Comparison of ENCODE assay signal across 9 cellular contexts in genomic region chr2:138787053-138787666, GRCh38. TPM values are rescaled to one million over a fixed set of nuclear protein-coding genes. Genes with fewer than 3 reads are reported as not detected.
DNase-seq lines count a peak whose midpoint lies in the region; ATAC-seq and TF ChIP-seq lines count a peak whose summit lies in the region.
"Had no signal": no experiment of that assay in that cellular context is flagged by ENCODE, and none has a peak within 500 bp of the region (broad histone marks: within the 10 kb centered on the region; RNA-seq: fewer than 3 reads in every experiment).

No MANE protein-coding gene starts in this region.

- dilution Hi-C loops in mammary epithelial cell (cut with HindIII; ENCODE audit: low sequenced_read_pairs): loop anchor here (25.0 kb wide), 1 partner anchor 875 kb away; no protein-coding TSS in a partner anchor

- CTCF ChIA-PET in mammary epithelial cell (lab: Charles Lee; ENCODE audit: low non-redundant PET): interaction anchor here (0.5 to 1.0 kb wide), 6 partner anchors 40 to 921 kb away, joined by 3 to 6 read pairs (median 4); no protein-coding TSS in a partner anchor

- H2AFZ ChIP-seq in mammary epithelial cell (ENCODE audit: low read depth, low read length): no peak overlapping the region

- in situ Hi-C loops in mammary epithelial cell (cut with MboI; ENCODE audit: low sequenced_read_pairs in 2 of 2): loop anchor here (10.0 to 25.0 kb wide), 4 partner anchors 400 to 872 kb away; no protein-coding TSS in a partner anchor

- H3K27me3 Mint-ChIP-seq in mesothelial cell of epicardium (ENCODE audit: low read depth): peaks cover 28% of the 10 kb centered on the region

- peak; percentile 76 to 87 for TF ChIP-seq CTCF in mammary epithelial cell (conservative IDR thresholded peaks at IDR 0.05 in 1 of 2, IDR thresholded peaks at IDR 0.05 in 1 of 2; ENCODE audit: extremely low read depth in 1 of 2, insufficient read depth in 1 of 2, low read depth in 1 of 2, low read length in 2 of 2)
- peak; percentile 77 for TF ChIP-seq CTCF in mesothelial cell of epicardium (IDR thresholded peaks at IDR 0.05; ENCODE audit: unreplicated experiment)

- H3K36me3 Mint-ChIP-seq in mesothelial cell of epicardium: peaks cover 3% of the 10 kb centered on the region

- H3K4me1 ChIP-seq in mammary epithelial cell (ENCODE audit: insufficient read depth, low read length): no peaks in the 10 kb centered on the region
- H3K4me1 ChIP-seq: SJCRH30 had no signal

- no peak overlapping the region for H3K27ac ChIP-seq in mammary epithelial cell (ENCODE audit: insufficient read depth, low read depth, low read length)
- H3K27ac ChIP-seq: SJCRH30 had no signal

- H3K9ac ChIP-seq in mammary epithelial cell (ENCODE audit: insufficient read depth, low read length): no peak overlapping the region

- H3K4me3 Mint-ChIP-seq in mesothelial cell of epicardium: no peak overlapping the region

- 0% methylated on average over 2 of the region's 2 CpGs for WGBS in mammary epithelial cell (ENCODE audit: low coverage, missing lambda C conversion rate)

- H3K27ac Mint-ChIP-seq in mesothelial cell of epicardium: no peak overlapping the region

- H3K9me3 ChIP-seq in mammary epithelial cell (replicated peaks; ENCODE audit: insufficient read depth, low read length): no peaks in the 10 kb centered on the region
- H3K9me3 ChIP-seq: SJCRH30 had no signal

- no peaks in the 10 kb centered on the region for H3K27me3 ChIP-seq in mammary epithelial cell (ENCODE audit: insufficient read depth, low read length)
- H3K27me3 ChIP-seq: SJCRH30 had no signal

- ATAC-seq in GM21390 (IDR thresholded peaks at IDR 0.05; ENCODE audit: unreplicated experiment): peak; percentile 66
- ATAC-seq in HG03045 (IDR thresholded peaks at IDR 0.05; ENCODE audit: unreplicated experiment): no peak
- no peak for ATAC-seq in activated CD4-positive, CD25-positive, alpha-beta regulatory T cell treated with anti-CD3 and anti-CD28 coated beads, Interleukin-2, amount 50 U/mL, for 24 hours
- no peak for ATAC-seq in HG03457 (IDR thresholded peaks at IDR 0.05; ENCODE audit: unreplicated experiment)

- H3K4me1 Mint-ChIP-seq in mesothelial cell of epicardium: peaks cover 4% of the 10 kb centered on the region

- H3K4me3 ChIP-seq in mammary epithelial cell (replicated peaks in 1 of 3; ENCODE audit: insufficient read depth in 1 of 3, low read depth in 2 of 3, low read length in 3 of 3): no peak overlapping the region
- H3K4me3 ChIP-seq: SJCRH30 had no signal

- intact Hi-C loops in mammary epithelial cell (cut with micrococcal nuclease): loop anchor here (1.0 to 10.0 kb wide), 7 partner anchors 59 to 876 kb away; partner anchors contain the start of gene SPOPL

- no peak overlapping the region for H3K4me2 ChIP-seq in mammary epithelial cell (ENCODE audit: insufficient read depth, low read depth, low read length)

- peaks cover 16% of the 10 kb centered on the region for H3K9me3 Mint-ChIP-seq in mesothelial cell of epicardium

- DNase-seq in COLO829 (ENCODE audit: low spot score) (peak; percentile 10), NCI-H2171 (lab: John Stamatoyannopoulos, UW) (peak; percentile 42), mammary epithelial cell (peak; percentile 29), mesothelial cell of epicardium (ENCODE audit: low spot score in 2 of 2, unreplicated experiment in 2 of 2) (no peak)

- no peaks in the 10 kb centered on the region for H3K79me2 ChIP-seq in mammary epithelial cell (ENCODE audit: insufficient read depth, low read length)

- H4K20me1 ChIP-seq in mammary epithelial cell (ENCODE audit: insufficient read depth, low read length): no peaks in the 10 kb centered on the region

- no TSS peak for BruUV-seq in mammary epithelial cell (replicated peaks; lab: Mats Ljungman, UMichigan)

- no peaks in the 10 kb centered on the region for H3K36me3 ChIP-seq in mammary epithelial cell (ENCODE audit: insufficient read depth, low read length)
- H3K36me3 ChIP-seq: SJCRH30 had no signal

RNA-seq across cellular contexts. Expression of gene NXPH2, which starts 7.0 kb away (rescaled TPM):
- total RNA-seq in mammary epithelial cell (not detected), mesothelial cell of epicardium (4.6 to 6.1 TPM (median 4.8 TPM) in 3 replicates)
- 0.76 TPM for polyA plus RNA-seq in mammary epithelial cell
- polyA minus RNA-seq in mammary epithelial cell: not detected
- total RNA-seq: SJCRH30 had no signal

Comparison
In these comparisons a context has a peak if more than half of its experiments do, and no peak if none do; other contexts are left out.
1. DNase-seq: peak in COLO829 (single experiment), NCI-H2171 (single experiment) and mammary epithelial cell (single experiment); none in mesothelial cell of epicardium (0 of 2).